ENCODE assay signal across 23 cellular contexts in genomic region chr3:15121936-15122335, GRCh38.
"Had no signal": no experiment of that assay in that cellular context is flagged by ENCODE, and none has a peak within 500 bp of the region (broad histone marks: within the 10 kb centered on the region; RNA-seq: fewer than 3 reads in every experiment).

No MANE protein-coding gene starts in this region.

- H3K9ac ChIP-seq: KMS-11, SK-N-SH had no signal

- DNase-seq: Kasumi-1; MM.1S; NCI-H1092 treated with DMSO at 0.1 percent for 48 hours; NCI-H1436; NCI-H187; NCI-H2029; NCI-H2081 treated with DMSO at 0.1 percent for 48 hours; NCI-H2171; NCI-H226; NCI-H446; NCI-H510A; NCI-H524 treated with DMSO at 0.1 percent for 48 hours; NK-92 treated with Interleukin-12 subunit alpha and Interleukin-12 subunit beta, amount 100 ng/mL, for 24 hours; PC-3; SHP77; SK-N-SH; T-helper 1 cell; T-helper 17 cell had no signal

- H3K4me3 ChIP-seq: K562 had no signal

- H3K4me2 ChIP-seq: SK-N-SH had no signal

- H3K9me3 ChIP-seq: SK-N-SH had no signal

- H3K27ac ChIP-seq: HL-60, KMS-11, RWPE1 had no signal

- ATAC-seq: K562, Panc1, T-helper 17 cell had no signal
